In the genomic region with DNA sequence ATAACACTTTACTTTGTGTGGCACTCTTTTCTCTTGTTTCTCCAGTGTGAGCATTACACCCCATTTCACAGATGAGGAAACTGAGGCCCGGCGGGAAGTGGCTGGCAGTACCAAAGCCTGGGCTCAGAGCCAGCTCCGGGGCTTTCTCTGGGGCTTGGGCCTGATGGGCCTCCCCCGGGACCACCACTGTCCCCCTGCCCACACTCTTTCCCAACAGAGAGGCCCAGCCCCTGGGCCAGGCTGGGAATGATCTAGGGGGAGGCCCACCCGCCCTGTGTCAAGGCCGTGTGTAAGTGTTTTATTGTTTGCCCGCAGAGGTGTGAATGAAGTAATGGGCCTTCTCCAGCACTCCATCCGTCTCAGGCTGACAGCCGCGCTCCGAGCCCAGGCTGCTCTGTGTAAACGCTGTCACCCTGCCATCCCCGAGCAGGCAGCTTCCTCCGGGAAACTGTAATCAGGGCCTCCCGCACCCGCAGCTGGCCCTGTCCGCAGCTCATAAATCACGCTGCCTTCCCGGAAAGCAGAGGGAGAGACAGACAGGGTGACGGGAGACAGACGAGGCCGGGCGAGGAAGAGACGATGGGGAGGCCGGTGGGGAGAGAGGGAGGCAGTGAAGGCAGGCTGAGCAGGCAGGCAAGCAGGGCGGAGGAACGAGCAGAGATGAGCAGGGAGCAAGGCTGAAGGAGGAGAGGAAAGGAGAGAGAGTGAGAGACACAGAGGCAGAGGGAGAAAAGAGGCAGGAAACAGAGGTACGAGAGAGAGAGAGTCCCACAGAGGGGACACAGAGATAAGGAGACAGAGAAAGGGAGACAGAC, we compare ENCODE assay signal across 8 cellular contexts.
A peak's percentile ranks its signal among the peaks of the same experiment; 100 is the strongest.
DNase-seq lines count a peak whose midpoint lies in the region; ATAC-seq lines count a peak whose summit lies in the region.

No MANE protein-coding gene starts in this region.

- WGBS in right cardiac atrium, result 9% methylated on average over 28 of the region's 28 CpGs

- H3K9me3 ChIP-seq in right cardiac atrium (ENCODE audit: control insufficient read depth, low read length), result no peaks in the 10 kb centered on the region
- no peaks in the 10 kb centered on the region for H3K9me3 ChIP-seq in SJCRH30 (replicated peaks)
- H3K9me3 ChIP-seq in MG63, result no peaks in the 10 kb centered on the region

- H3K27me3 ChIP-seq in right cardiac atrium (ENCODE audit: control insufficient read depth, insufficient read depth) (no peaks in the 10 kb centered on the region), SJCRH30 (peaks cover 26% of the 10 kb centered on the region), MG63 (no peaks in the 10 kb centered on the region)

- intact Hi-C loops in right cardiac atrium (cut with DNase I), result no loop called here
- intact Hi-C loops in left ventricle myocardium superior (cut with micrococcal nuclease), result no loop called here

- H3K4me1 ChIP-seq in right cardiac atrium (ENCODE audit: control insufficient read depth, insufficient read depth, low read length), result no peaks in the 10 kb centered on the region
- H3K4me1 ChIP-seq in SJCRH30, result no peaks in the 10 kb centered on the region; the same call in 1 of the 2 replicates

- H3K27ac ChIP-seq in right cardiac atrium (ENCODE audit: low read length), result no peak overlapping the region
- H3K27ac ChIP-seq in SJCRH30, result no peak overlapping the region

- H3K4me3 ChIP-seq in right cardiac atrium (ENCODE audit: low read length) (no peak overlapping the region), SJCRH30 (no peak overlapping the region), MG63 (no peak overlapping the region)

- peak; percentile 32 to 62 for ATAC-seq in right cardiac atrium
- no peak for ATAC-seq in left ventricle myocardium superior
- ATAC-seq in GM19035 (IDR thresholded peaks at IDR 0.05; ENCODE audit: unreplicated experiment), result no peak
- no peak for ATAC-seq in HG03439 (IDR thresholded peaks at IDR 0.05; ENCODE audit: unreplicated experiment)

- peak; percentile 33 to 62 (median 51) for DNase-seq in right cardiac atrium
- no peak for DNase-seq in left ventricle myocardium superior
- DNase-seq in SJCRH30, result peak; percentile 79 to 81
- DNase-seq in kidney tubule cell (ENCODE audit: low spot score), result peak; percentile 16
- no peak for DNase-seq in NOMO-1 treated with dmso at 0.1 percent for 144 hours (lab: John Stamatoyannopoulos, UW; ENCODE audit: unreplicated experiment)
- DNase-seq in MG63, result no peak

- no peaks in the 10 kb centered on the region for H3K36me3 ChIP-seq in SJCRH30
- no peaks in the 10 kb centered on the region for H3K36me3 ChIP-seq in MG63

Comparison
In these comparisons a context has a peak if more than half of its experiments do, and no peak if none do; other contexts are left out.
1. ATAC-seq: peak in right cardiac atrium (2 of 2); none in left ventricle myocardium superior (single experiment), GM19035 (single experiment) and HG03439 (single experiment).
2. DNase-seq: peak in right cardiac atrium (3 of 3), SJCRH30 (2 of 2) and kidney tubule cell (single experiment); none in left ventricle myocardium superior (single experiment), NOMO-1 treated with dmso at 0.1 percent for 144 hours (single experiment) and MG63 (single experiment).